1 cellular context compared by ENCODE assay signal in genomic region chr17:47323382-47324223, GRCh38.
TF ChIP-seq lines count a peak whose summit lies in the region.

A gene with protein sequence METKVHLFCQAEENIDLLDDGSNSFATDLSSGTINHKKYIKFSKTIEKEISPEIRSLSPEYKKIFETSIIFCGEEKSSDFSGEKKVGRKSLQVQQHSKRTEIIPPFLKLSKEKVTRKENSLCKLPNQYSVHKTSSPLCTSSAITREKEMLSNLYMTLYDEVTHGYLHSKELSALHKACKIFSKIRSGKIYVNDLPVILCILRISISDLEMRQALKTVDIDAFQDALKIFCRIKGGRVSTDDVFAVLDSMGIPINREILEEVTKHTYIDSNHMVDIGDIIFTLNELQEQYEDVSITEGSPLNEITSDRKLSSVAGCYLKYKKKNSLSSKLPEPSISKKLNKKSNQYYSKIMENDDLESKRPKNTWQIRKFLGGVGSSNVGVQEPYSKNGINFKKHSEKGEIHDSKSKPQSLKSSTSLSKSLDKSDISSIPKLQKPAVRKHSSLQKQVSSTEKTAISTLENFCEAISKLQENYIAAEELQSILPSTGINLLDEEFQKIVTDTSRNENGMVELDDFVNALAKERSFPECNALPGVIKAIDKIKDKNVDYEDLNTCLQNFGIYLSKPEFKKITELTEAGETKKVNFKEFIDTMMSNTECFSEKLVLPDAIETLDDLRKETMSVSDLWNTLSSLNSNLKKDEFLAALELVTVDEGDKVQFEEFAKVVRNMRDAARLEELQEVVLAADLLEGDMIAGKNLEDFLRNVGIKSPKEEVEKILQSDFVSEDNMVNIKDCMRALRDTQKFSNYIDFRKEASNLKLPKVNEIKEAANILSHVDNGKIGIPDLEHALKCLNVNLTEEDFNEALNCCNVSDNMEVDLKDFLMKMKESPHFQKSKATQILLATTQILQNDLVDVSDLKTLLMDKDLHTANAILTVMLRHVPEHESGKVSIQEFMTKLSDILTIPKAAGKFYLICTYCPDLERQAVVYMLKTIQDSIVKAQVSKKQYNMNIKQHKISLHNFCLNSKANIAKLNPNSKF (plus strand): TSS chr17:47323955. CDS start chr17:47328354, 4,399 bp downstream.

TF ChIP-seq in K562, 482 proteins besides CTCF, POLR2A, EP300 and RAD21 (continued from another document and continues in another):
- no peak for TF ChIP-seq PRPF4 (IDR thresholded peaks at IDR 0.05; ENCODE audit: insufficient read depth, low read depth, low read length, poor library complexity, severe bottlenecking)
- no peak for TF ChIP-seq CEBPG (CRISPR knock-in tag; IDR thresholded peaks at IDR 0.05)
- no peak for TF ChIP-seq CEBPG (tag; conservative IDR thresholded peaks at IDR 0.05 in 1 of 2, IDR thresholded peaks at IDR 0.05 in 1 of 2)
- no peak for TF ChIP-seq DIDO1 (tag; IDR thresholded peaks at IDR 0.05; ENCODE audit: low read depth)
- peak in 1 of 2 experiments; percentile 34; a peak in 1 of 4 replicates for TF ChIP-seq KDM4B (IDR thresholded peaks at IDR 0.05; ENCODE audit: borderline replicate concordance in 2 of 2, low read depth in 1 of 2)
- no peak for TF ChIP-seq ZKSCAN8 (CRISPR knock-in tag; IDR thresholded peaks at IDR 0.05)
- TF ChIP-seq, protein P1, sequence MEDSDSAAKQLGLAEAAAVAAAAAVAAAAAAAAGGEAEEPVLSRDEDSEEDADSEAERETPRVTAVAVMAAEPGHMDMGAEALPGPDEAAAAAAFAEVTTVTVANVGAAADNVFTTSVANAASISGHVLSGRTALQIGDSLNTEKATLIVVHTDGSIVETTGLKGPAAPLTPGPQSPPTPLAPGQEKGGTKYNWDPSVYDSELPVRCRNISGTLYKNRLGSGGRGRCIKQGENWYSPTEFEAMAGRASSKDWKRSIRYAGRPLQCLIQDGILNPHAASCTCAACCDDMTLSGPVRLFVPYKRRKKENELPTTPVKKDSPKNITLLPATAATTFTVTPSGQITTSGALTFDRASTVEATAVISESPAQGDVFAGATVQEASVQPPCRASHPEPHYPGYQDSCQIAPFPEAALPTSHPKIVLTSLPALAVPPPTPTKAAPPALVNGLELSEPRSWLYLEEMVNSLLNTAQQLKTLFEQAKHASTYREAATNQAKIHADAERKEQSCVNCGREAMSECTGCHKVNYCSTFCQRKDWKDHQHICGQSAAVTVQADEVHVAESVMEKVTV (CRISPR knock-in tag; IDR thresholded peaks at IDR 0.05), result no peak
- TF ChIP-seq E2F3 (CRISPR knock-in tag; IDR thresholded peaks at IDR 0.05), result peak; percentile 15; the same call in 1 of the 2 replicates
- no peak for TF ChIP-seq COPS2 (conservative IDR thresholded peaks at IDR 0.05)
- no peak for TF ChIP-seq MCM2 (IDR thresholded peaks at IDR 0.05; ENCODE audit: low read depth)
- peak; percentile 59 for TF ChIP-seq CHD1 (IDR thresholded peaks at IDR 0.05; ENCODE audit: low read length)
- no peak for TF ChIP-seq BMI1 (IDR thresholded peaks at IDR 0.05; ENCODE audit: low read length)
- TF ChIP-seq, protein P2, sequence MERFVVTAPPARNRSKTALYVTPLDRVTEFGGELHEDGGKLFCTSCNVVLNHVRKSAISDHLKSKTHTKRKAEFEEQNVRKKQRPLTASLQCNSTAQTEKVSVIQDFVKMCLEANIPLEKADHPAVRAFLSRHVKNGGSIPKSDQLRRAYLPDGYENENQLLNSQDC (CRISPR knock-in tag; IDR thresholded peaks at IDR 0.05), result no peak
- TF ChIP-seq BRD4 (IDR thresholded peaks at IDR 0.05), result 0 out of 2 replicates have a peak, but pooled peaks have one; percentile 44
- 0 out of 2 replicates have a peak, but pooled peaks have one; percentile 60 for TF ChIP-seq ZNF224 (CRISPR knock-in tag; IDR thresholded peaks at IDR 0.05)
- TF ChIP-seq, protein P3, sequence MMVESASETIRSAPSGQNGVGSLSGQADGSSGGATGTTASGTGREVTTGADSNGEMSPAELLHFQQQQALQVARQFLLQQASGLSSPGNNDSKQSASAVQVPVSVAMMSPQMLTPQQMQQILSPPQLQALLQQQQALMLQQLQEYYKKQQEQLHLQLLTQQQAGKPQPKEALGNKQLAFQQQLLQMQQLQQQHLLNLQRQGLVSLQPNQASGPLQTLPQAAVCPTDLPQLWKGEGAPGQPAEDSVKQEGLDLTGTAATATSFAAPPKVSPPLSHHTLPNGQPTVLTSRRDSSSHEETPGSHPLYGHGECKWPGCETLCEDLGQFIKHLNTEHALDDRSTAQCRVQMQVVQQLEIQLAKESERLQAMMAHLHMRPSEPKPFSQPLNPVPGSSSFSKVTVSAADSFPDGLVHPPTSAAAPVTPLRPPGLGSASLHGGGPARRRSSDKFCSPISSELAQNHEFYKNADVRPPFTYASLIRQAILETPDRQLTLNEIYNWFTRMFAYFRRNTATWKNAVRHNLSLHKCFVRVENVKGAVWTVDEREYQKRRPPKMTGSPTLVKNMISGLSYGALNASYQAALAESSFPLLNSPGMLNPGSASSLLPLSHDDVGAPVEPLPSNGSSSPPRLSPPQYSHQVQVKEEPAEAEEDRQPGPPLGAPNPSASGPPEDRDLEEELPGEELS (CRISPR knock-in tag; IDR thresholded peaks at IDR 0.05; ENCODE audit: borderline replicate concordance), result peak; percentile 60; the same call in 1 of the 2 replicates
- TF ChIP-seq, protein P4, sequence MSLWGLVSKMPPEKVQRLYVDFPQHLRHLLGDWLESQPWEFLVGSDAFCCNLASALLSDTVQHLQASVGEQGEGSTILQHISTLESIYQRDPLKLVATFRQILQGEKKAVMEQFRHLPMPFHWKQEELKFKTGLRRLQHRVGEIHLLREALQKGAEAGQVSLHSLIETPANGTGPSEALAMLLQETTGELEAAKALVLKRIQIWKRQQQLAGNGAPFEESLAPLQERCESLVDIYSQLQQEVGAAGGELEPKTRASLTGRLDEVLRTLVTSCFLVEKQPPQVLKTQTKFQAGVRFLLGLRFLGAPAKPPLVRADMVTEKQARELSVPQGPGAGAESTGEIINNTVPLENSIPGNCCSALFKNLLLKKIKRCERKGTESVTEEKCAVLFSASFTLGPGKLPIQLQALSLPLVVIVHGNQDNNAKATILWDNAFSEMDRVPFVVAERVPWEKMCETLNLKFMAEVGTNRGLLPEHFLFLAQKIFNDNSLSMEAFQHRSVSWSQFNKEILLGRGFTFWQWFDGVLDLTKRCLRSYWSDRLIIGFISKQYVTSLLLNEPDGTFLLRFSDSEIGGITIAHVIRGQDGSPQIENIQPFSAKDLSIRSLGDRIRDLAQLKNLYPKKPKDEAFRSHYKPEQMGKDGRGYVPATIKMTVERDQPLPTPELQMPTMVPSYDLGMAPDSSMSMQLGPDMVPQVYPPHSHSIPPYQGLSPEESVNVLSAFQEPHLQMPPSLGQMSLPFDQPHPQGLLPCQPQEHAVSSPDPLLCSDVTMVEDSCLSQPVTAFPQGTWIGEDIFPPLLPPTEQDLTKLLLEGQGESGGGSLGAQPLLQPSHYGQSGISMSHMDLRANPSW (CRISPR knock-in tag; IDR thresholded peaks at IDR 0.05), result no peak
- peak; percentile 18 to 51; a peak in 1 of 4 replicates for TF ChIP-seq SIN3A (IDR thresholded peaks at IDR 0.05; ENCODE audit: borderline replicate concordance in 2 of 2, control insufficient read depth in 1 of 2, low read depth in 2 of 2, low read length in 2 of 2)
- no peak for TF ChIP-seq MCM3 (IDR thresholded peaks at IDR 0.05)
- peak; percentile 15; the same call in 1 of the 2 replicates for TF ChIP-seq ERF (CRISPR knock-in tag; IDR thresholded peaks at IDR 0.05)
- peak; percentile 20 for TF ChIP-seq RBM22 (IDR thresholded peaks at IDR 0.05; ENCODE audit: low read depth, low read length, poor library complexity, severe bottlenecking)
- peak; percentile 90 for TF ChIP-seq ZBTB7A (IDR thresholded peaks at IDR 0.05; ENCODE audit: borderline replicate concordance, control insufficient read depth, low read depth, low read length)
- TF ChIP-seq GABPB1 (CRISPR knock-in tag; IDR thresholded peaks at IDR 0.05), result peak; percentile 69
- TF ChIP-seq LARP7 (IDR thresholded peaks at IDR 0.05), result peak; percentile 91
- no peak for TF ChIP-seq PHB2 (IDR thresholded peaks at IDR 0.05; ENCODE audit: low read depth)
- peak; percentile 84 for TF ChIP-seq CREM (IDR thresholded peaks at IDR 0.05; ENCODE audit: low read depth)
- TF ChIP-seq FOXJ3 (CRISPR knock-in tag; IDR thresholded peaks at IDR 0.05), result no peak
- 0 out of 2 replicates have a peak, but pooled peaks have one; percentile 11 for TF ChIP-seq ZBTB12 (CRISPR knock-in tag; IDR thresholded peaks at IDR 0.05)
- TF ChIP-seq, protein P5, sequence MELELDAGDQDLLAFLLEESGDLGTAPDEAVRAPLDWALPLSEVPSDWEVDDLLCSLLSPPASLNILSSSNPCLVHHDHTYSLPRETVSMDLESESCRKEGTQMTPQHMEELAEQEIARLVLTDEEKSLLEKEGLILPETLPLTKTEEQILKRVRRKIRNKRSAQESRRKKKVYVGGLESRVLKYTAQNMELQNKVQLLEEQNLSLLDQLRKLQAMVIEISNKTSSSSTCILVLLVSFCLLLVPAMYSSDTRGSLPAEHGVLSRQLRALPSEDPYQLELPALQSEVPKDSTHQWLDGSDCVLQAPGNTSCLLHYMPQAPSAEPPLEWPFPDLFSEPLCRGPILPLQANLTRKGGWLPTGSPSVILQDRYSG (tag; conservative IDR thresholded peaks at IDR 0.05; ENCODE audit: low read depth), result no peak
- no peak for TF ChIP-seq ZNF551 (CRISPR knock-in tag; IDR thresholded peaks at IDR 0.05)
- no peak; the same call in 1 of the 2 replicates for TF ChIP-seq GTF2E2 (tag; IDR thresholded peaks at IDR 0.05)
- peak; percentile 85; the same call in 1 of the 2 replicates for TF ChIP-seq ZNF830 (CRISPR knock-in tag; IDR thresholded peaks at IDR 0.05)
- TF ChIP-seq ARID4B (CRISPR knock-in tag; IDR thresholded peaks at IDR 0.05), result peak; percentile 91
- peak; percentile 93 for TF ChIP-seq OTX1 (CRISPR knock-in tag; IDR thresholded peaks at IDR 0.05)
- no peak for TF ChIP-seq MBD1 (CRISPR knock-in tag; IDR thresholded peaks at IDR 0.05)
- peak; percentile 99 to 100 for TF ChIP-seq UBTF (IDR thresholded peaks at IDR 0.05; ENCODE audit: borderline replicate concordance in 1 of 2, low read depth in 2 of 2, low read length in 2 of 2)
- TF ChIP-seq ZNF717 (CRISPR knock-in tag; IDR thresholded peaks at IDR 0.05), result no peak
- TF ChIP-seq CREB1 (IDR thresholded peaks at IDR 0.05), result peak; percentile 55
- TF ChIP-seq CREB1 (CRISPR knock-in tag; IDR thresholded peaks at IDR 0.05), result no peak; the same call in 1 of the 2 replicates
